Comparison of ENCODE assay signal across 1 cellular context in the genomic region with DNA sequence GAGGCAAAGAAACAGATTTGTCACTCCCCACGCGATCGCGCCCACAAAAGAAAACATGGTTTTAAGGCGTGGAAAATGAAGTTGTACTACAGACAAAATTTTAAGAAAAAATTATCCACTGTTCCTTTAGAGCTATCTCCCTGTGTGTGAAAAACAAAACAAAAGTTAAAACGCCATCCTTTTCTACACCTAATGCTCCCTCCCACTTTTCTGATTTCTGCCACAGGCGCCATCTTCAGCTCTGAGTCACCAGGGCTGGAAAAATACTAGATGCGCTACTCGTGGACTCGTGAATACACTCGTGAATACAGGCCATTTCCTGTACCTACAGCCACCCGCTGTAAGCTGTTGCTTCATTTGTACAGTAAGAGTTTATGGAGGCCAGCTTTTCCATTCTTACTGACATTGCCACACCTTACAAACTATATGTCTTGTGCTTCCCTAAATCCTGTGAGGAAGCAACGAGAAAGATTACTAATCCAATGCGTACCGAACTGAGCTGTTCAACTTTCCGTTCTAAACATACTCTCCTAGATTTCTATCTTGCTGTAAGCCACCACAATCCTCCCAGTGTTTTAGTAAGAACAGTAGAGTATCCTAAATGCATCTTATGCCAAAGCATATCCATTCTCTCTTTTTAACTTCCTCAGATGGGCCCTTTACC.
TF ChIP-seq lines count a peak whose summit lies in the region.

No MANE protein-coding gene starts in this region.

TF ChIP-seq in A549, 52 proteins besides CTCF, POLR2A, EP300 and RAD21 (continued from another document):
- TF ChIP-seq SMC3 (IDR thresholded peaks at IDR 0.05) (no peak), JUNB (IDR thresholded peaks at IDR 0.05) (peak; percentile 1; the same call in 1 of the 2 replicates), POLR2AphosphoS2 (conservative IDR thresholded peaks at IDR 0.05; ENCODE audit: low read length) (no peak), RFX5 (IDR thresholded peaks at IDR 0.05) (no peak), CHD4 (IDR thresholded peaks at IDR 0.05; ENCODE audit: borderline replicate concordance) (no peak), ESRRA (IDR thresholded peaks at IDR 0.05; ENCODE audit: borderline replicate concordance, low read length) (no peak), ZNF302 (CRISPR knock-in tag; IDR thresholded peaks at IDR 0.05) (no peak), NFE2L2 (conservative IDR thresholded peaks at IDR 0.05; ENCODE audit: low read length) (no peak), SREBF2 (IDR thresholded peaks at IDR 0.05) (no peak), HOXB13 (CRISPR knock-in tag; IDR thresholded peaks at IDR 0.05; ENCODE audit: low read depth) (no peak), MAFK (IDR thresholded peaks at IDR 0.05; ENCODE audit: partially characterized antibody) (no peak), TP53 (CRISPR knock-in tag; IDR thresholded peaks at IDR 0.05) (no peak), GATA3 (IDR thresholded peaks at IDR 0.05; ENCODE audit: borderline replicate concordance) (no peak), JUN (IDR thresholded peaks at IDR 0.05) (peak; percentile 0 to 34; a peak in 2 of 5 replicates), EHMT2 (IDR thresholded peaks at IDR 0.05; ENCODE audit: low read depth) (no peak), ZSCAN20 (CRISPR knock-in tag; IDR thresholded peaks at IDR 0.05) (no peak), MAZ (IDR thresholded peaks at IDR 0.05; ENCODE audit: borderline replicate concordance, low read depth, low read length) (no peak), NPAS2 (CRISPR knock-in tag; IDR thresholded peaks at IDR 0.05; ENCODE audit: borderline replicate concordance) (no peak), PHF8 (IDR thresholded peaks at IDR 0.05; ENCODE audit: borderline replicate concordance, low read depth) (no peak), ZFP36 (IDR thresholded peaks at IDR 0.05; ENCODE audit: borderline replicate concordance, partially characterized antibody) (no peak), KDM5A (IDR thresholded peaks at IDR 0.05) (no peak), HOXB5 (CRISPR knock-in tag; IDR thresholded peaks at IDR 0.05) (no peak), HES2 (IDR thresholded peaks at IDR 0.05) (no peak)
- TF ChIP-seq, protein P1, sequence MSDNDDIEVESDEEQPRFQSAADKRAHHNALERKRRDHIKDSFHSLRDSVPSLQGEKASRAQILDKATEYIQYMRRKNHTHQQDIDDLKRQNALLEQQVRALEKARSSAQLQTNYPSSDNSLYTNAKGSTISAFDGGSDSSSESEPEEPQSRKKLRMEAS (IDR thresholded peaks at IDR 0.05) = peak; percentile 47
- TF ChIP-seq, protein P2, sequence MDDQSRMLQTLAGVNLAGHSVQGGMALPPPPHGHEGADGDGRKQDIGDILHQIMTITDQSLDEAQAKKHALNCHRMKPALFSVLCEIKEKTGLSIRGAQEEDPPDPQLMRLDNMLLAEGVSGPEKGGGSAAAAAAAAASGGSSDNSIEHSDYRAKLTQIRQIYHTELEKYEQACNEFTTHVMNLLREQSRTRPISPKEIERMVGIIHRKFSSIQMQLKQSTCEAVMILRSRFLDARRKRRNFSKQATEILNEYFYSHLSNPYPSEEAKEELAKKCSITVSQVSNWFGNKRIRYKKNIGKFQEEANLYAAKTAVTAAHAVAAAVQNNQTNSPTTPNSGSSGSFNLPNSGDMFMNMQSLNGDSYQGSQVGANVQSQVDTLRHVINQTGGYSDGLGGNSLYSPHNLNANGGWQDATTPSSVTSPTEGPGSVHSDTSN (IDR thresholded peaks at IDR 0.05) = no peak
